Comparison of ENCODE assay signal across 21 cellular contexts in the genomic region with DNA sequence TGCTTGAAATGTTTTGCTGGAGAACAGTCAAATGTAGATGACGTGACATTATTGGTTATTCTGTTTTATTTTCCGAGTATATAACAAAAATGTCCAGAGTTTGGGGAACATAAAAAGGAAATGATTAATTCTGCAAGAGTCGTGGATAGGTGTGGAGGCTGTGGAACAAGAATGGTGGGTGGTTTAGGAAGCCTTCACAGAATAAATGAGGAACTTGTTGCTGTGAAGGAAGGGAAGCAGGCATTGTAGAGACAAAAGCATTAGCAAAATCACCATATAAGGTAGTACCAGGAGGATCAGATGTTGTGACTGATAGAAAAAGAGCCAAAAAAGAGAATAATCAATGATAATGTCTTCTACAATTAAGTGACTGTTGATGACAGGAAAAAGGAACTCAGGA.
A peak's percentile ranks its signal among the peaks of the same experiment; 100 is the strongest.
DNase-seq lines count a peak whose midpoint lies in the region; ATAC-seq and TF ChIP-seq lines count a peak whose summit lies in the region.
"Had no signal": no experiment of that assay in that cellular context is flagged by ENCODE, and none has a peak within 500 bp of the region (broad histone marks: within the 10 kb centered on the region; RNA-seq: fewer than 3 reads in every experiment).

No MANE protein-coding gene starts in this region.

- H3K27me3 Mint-ChIP-seq in GM23338 (ENCODE audit: insufficient read depth, low read depth, poor library complexity): peaks cover 8% of the 10 kb centered on the region
- no peaks in the 10 kb centered on the region for H3K27me3 Mint-ChIP-seq in dendritic cell treated with granulocyte-macrophage colony-stimulating factor and Interleukin-4, amounts not matched to agents 40 ng/mL and 50 ng/mL, for 4 days
- H3K27me3 Mint-ChIP-seq: CD4-positive, alpha-beta T cell; IgD-negative memory B cell; T-cell had no signal

- H3K4me3 ChIP-seq in GM23338: no peak overlapping the region
- H3K4me3 ChIP-seq: HAP-1, MG63, SK-N-MC had no signal

- no peaks in the 10 kb centered on the region for H3K79me2 ChIP-seq in GM23338 (replicated peaks; ENCODE audit: insufficient read depth)

- H3K4me1 Mint-ChIP-seq in GM23338: peaks cover 6% of the 10 kb centered on the region; the same call in 2 of the 3 replicates
- peaks cover 16% of the 10 kb centered on the region for H3K4me1 Mint-ChIP-seq in dendritic cell treated with granulocyte-macrophage colony-stimulating factor and Interleukin-4, amounts not matched to agents 40 ng/mL and 50 ng/mL, for 4 days (ENCODE audit: low read depth)
- H3K4me1 Mint-ChIP-seq: T-cell had no signal

- 0 out of 2 replicates have a peak overlapping the region, but pooled peaks have one; percentile 22 for H3K27ac ChIP-seq in GM23338 (ENCODE audit: low read depth)
- H3K27ac ChIP-seq: SK-N-MC had no signal

- peak overlapping the region; percentile 60; the same call in 1 of the 2 replicates for H2AFZ ChIP-seq in GM23338

- H4K20me1 ChIP-seq in GM23338 (replicated peaks; ENCODE audit: insufficient read depth): no peaks in the 10 kb centered on the region

- DNase-seq in GM23338 (ENCODE audit: low spot score) (no peak), KBM-7 (peak; percentile 3), SK-N-DZ (ENCODE audit: low spot score) (peak; percentile 20), iPS-NIHi11 (ENCODE audit: low spot score) (no peak)
- no peak for DNase-seq in activated CD4-positive, alpha-beta T cell treated with anti-CD3 and anti-CD28 coated beads for 1 hour
- DNase-seq: CD4-positive, alpha-beta T cell; COR-L47; DMS79; MG63; NCI-H1105 treated with DMSO at 0.1 percent for 48 hours; NCI-H2081; NCI-H2171; NCI-H526; PC-3; Right ventricle myocardium superior; T-cell had no signal

- no peaks in the 10 kb centered on the region for H3K4me1 ChIP-seq in GM23338 (ENCODE audit: insufficient read depth)
- H3K4me1 ChIP-seq: HAP-1 had no signal

- H3K36me3 ChIP-seq in GM23338 (ENCODE audit: insufficient read depth): no peaks in the 10 kb centered on the region
- H3K36me3 ChIP-seq: HAP-1, MG63 had no signal

- no peak for TF ChIP-seq CTCF in GM23338 (conservative IDR thresholded peaks at IDR 0.05; ENCODE audit: low read depth in 2 of 2)

- H3K36me3 Mint-ChIP-seq in GM23338 (ENCODE audit: low read depth): no peaks in the 10 kb centered on the region
- H3K36me3 Mint-ChIP-seq in dendritic cell treated with granulocyte-macrophage colony-stimulating factor and Interleukin-4, amounts not matched to agents 40 ng/mL and 50 ng/mL, for 4 days (ENCODE audit: low read depth): no peaks in the 10 kb centered on the region
- H3K36me3 Mint-ChIP-seq: T-cell had no signal

- H3K9me2 ChIP-seq in GM23338 (ENCODE audit: insufficient read depth): no peaks in the 10 kb centered on the region

- ATAC-seq in GM23338 (no peak), HG02610 (IDR thresholded peaks at IDR 0.05; ENCODE audit: unreplicated experiment) (no peak)
- ATAC-seq: PC-3, T-cell had no signal

- H3K4me3 Mint-ChIP-seq in GM23338: no peak overlapping the region
- H3K4me3 Mint-ChIP-seq in dendritic cell treated with granulocyte-macrophage colony-stimulating factor and Interleukin-4, amounts not matched to agents 40 ng/mL and 50 ng/mL, for 4 days: no peak overlapping the region
- H3K4me3 Mint-ChIP-seq: CD4-positive, alpha-beta T cell; IgD-negative memory B cell; T-cell had no signal

- H3K27me3 ChIP-seq in GM23338 (ENCODE audit: insufficient read depth): no peaks in the 10 kb centered on the region
- H3K27me3 ChIP-seq: MG63 had no signal

- intact Hi-C loops in dendritic cell treated with granulocyte-macrophage colony-stimulating factor and Interleukin-4, amounts not matched to agents 40 ng/mL and 50 ng/mL, for 4 days (cut with micrococcal nuclease): no loop called here

- peaks cover 6% of the 10 kb centered on the region for H3K9me3 Mint-ChIP-seq in GM23338
- H3K9me3 Mint-ChIP-seq in dendritic cell treated with granulocyte-macrophage colony-stimulating factor and Interleukin-4, amounts not matched to agents 40 ng/mL and 50 ng/mL, for 4 days: no peaks in the 10 kb centered on the region
- H3K9me3 Mint-ChIP-seq: CD4-positive, alpha-beta T cell; IgD-negative memory B cell had no signal

- H3F3A ChIP-seq in GM23338 (replicated peaks; ENCODE audit: low read depth): no peaks in the 10 kb centered on the region

- in situ Hi-C loops in KBM-7 (cut with MboI; ENCODE audit: low pct_unique_long_range_greater_than_20kb, low sequenced_read_pairs): no loop called here

- H3K4me2 ChIP-seq in GM23338: no peak overlapping the region

- H3K27ac Mint-ChIP-seq in GM23338: peak overlapping the region; percentile 38; the same call in 1 of the 2 replicates
- peak overlapping the region; percentile 31 for H3K27ac Mint-ChIP-seq in dendritic cell treated with granulocyte-macrophage colony-stimulating factor and Interleukin-4, amounts not matched to agents 40 ng/mL and 50 ng/mL, for 4 days
- H3K27ac Mint-ChIP-seq: CD4-positive, alpha-beta T cell; IgD-negative memory B cell; T-cell had no signal

TF ChIP-seq in GM23338, 12 proteins besides CTCF, POLR2A, EP300 and RAD21 (continues in another document):
- TF ChIP-seq NANOG (IDR thresholded peaks at IDR 0.05; ENCODE audit: borderline replicate concordance): no peak
- TF ChIP-seq EZH2phosphoT487 (IDR thresholded peaks at IDR 0.05; ENCODE audit: unreplicated experiment): no peak
- TF ChIP-seq, protein P1, sequence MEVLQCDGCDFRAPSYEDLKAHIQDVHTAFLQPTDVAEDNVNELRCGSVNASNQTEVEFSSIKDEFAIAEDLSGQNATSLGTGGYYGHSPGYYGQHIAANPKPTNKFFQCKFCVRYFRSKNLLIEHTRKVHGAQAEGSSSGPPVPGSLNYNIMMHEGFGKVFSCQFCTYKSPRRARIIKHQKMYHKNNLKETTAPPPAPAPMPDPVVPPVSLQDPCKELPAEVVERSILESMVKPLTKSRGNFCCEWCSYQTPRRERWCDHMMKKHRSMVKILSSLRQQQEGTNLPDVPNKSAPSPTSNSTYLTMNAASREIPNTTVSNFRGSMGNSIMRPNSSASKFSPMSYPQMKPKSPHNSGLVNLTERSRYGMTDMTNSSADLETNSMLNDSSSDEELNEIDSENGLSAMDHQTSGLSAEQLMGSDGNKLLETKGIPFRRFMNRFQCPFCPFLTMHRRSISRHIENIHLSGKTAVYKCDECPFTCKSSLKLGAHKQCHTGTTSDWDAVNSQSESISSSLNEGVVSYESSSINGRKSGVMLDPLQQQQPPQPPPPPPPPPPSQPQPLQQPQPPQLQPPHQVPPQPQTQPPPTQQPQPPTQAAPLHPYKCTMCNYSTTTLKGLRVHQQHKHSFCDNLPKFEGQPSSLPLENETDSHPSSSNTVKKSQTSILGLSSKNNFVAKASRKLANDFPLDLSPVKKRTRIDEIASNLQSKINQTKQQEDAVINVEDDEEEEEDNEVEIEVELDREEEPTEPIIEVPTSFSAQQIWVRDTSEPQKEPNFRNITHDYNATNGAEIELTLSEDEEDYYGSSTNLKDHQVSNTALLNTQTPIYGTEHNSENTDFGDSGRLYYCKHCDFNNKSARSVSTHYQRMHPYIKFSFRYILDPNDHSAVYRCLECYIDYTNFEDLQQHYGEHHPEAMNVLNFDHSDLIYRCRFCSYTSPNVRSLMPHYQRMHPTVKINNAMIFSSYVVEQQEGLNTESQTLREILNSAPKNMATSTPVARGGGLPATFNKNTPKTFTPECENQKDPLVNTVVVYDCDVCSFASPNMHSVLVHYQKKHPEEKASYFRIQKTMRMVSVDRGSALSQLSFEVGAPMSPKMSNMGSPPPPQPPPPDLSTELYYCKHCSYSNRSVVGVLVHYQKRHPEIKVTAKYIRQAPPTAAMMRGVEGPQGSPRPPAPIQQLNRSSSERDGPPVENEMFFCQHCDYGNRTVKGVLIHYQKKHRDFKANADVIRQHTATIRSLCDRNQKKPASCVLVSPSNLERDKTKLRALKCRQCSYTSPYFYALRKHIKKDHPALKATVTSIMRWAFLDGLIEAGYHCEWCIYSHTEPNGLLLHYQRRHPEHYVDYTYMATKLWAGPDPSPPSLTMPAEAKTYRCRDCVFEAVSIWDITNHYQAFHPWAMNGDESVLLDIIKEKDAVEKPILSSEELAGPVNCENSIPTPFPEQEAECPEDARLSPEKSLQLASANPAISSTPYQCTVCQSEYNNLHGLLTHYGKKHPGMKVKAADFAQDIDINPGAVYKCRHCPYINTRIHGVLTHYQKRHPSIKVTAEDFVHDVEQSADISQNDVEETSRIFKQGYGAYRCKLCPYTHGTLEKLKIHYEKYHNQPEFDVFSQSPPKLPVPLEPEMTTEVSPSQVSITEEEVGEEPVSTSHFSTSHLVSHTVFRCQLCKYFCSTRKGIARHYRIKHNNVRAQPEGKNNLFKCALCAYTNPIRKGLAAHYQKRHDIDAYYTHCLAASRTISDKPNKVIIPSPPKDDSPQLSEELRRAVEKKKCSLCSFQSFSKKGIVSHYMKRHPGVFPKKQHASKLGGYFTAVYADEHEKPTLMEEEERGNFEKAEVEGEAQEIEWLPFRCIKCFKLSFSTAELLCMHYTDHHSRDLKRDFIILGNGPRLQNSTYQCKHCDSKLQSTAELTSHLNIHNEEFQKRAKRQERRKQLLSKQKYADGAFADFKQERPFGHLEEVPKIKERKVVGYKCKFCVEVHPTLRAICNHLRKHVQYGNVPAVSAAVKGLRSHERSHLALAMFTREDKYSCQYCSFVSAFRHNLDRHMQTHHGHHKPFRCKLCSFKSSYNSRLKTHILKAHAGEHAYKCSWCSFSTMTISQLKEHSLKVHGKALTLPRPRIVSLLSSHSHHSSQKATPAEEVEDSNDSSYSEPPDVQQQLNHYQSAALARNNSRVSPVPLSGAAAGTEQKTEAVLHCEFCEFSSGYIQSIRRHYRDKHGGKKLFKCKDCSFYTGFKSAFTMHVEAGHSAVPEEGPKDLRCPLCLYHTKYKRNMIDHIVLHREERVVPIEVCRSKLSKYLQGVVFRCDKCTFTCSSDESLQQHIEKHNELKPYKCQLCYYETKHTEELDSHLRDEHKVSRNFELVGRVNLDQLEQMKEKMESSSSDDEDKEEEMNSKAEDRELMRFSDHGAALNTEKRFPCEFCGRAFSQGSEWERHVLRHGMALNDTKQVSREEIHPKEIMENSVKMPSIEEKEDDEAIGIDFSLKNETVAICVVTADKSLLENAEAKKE (CRISPR knock-in tag; IDR thresholded peaks at IDR 0.05): no peak
- TF ChIP-seq JUNB (IDR thresholded peaks at IDR 0.05; ENCODE audit: unreplicated experiment): no peak
- TF ChIP-seq CREB1 (CRISPR knock-in tag; IDR thresholded peaks at IDR 0.05; ENCODE audit: low read depth): no peak
- TF ChIP-seq ZNF331 (CRISPR knock-in tag; IDR thresholded peaks at IDR 0.05; ENCODE audit: low read depth): no peak
- no peak for TF ChIP-seq POLR2AphosphoS5 (IDR thresholded peaks at IDR 0.05; ENCODE audit: low read depth)

Comparison
In these comparisons a context has a peak if more than half of its experiments do, and no peak if none do; other contexts are left out.
1. DNase-seq: peak in KBM-7 (single experiment) and SK-N-DZ (single experiment); none in GM23338 (single experiment), iPS-NIHi11 (single experiment) and activated CD4-positive, alpha-beta T cell treated with anti-CD3 and anti-CD28 coated beads for 1 hour (single experiment).